9 cellular contexts compared by ENCODE assay signal in genomic region chr15:29102911-29103824, GRCh38.
DNase-seq lines count a peak whose midpoint lies in the region; ATAC-seq and TF ChIP-seq lines count a peak whose summit lies in the region.
"Had no signal": no experiment of that assay in that cellular context is flagged by ENCODE, and none has a peak within 500 bp of the region (broad histone marks: within the 10 kb centered on the region; RNA-seq: fewer than 3 reads in every experiment).

No MANE protein-coding gene starts in this region.

- ATAC-seq in mucosa of descending colon (peak; percentile 23), HG03439 (IDR thresholded peaks at IDR 0.05; ENCODE audit: unreplicated experiment) (no peak), HG03039 (IDR thresholded peaks at IDR 0.05; ENCODE audit: unreplicated experiment) (no peak)

- H3K36me3 ChIP-seq in A673 (ENCODE audit: insufficient read depth, low read length, poor library complexity, severe bottlenecking) (no peaks in the 10 kb centered on the region), H7 (replicated peaks; ENCODE audit: control insufficient read depth, insufficient read depth, low read length) (no peaks in the 10 kb centered on the region), mucosa of descending colon (ENCODE audit: low read depth) (no peaks in the 10 kb centered on the region)

- POLR2A ChIA-PET in A673 (lab: Charles Lee; ENCODE audit: low non-redundant PET), result interaction anchor here (0.5 kb wide), 1 partner anchor 81 kb away, joined by 7 read pairs; no protein-coding TSS in a partner anchor

- intact Hi-C loops in A673 (cut with micrococcal nuclease; ENCODE audit: unreplicated experiment), result no loop called here
- intact Hi-C loops in dorsolateral prefrontal cortex (cut with DNase I), result loop anchor here (5.0 kb wide), 2 partner anchors 216 to 321 kb away; partner anchors contain the start of gene APBA2 (in 2 of the 2)
- intact Hi-C loops in mucosa of descending colon (cut with DNase I, micrococcal nuclease), result no loop called here

- CTCF ChIA-PET in A673 (lab: Charles Lee), result interaction anchor here (1.2 to 2.3 kb wide), 3 partner anchors 9 to 331 kb away, joined by 3 to 12 read pairs (median 3); no protein-coding TSS in a partner anchor

- BruUV-seq in A673 (replicated peaks; lab: Mats Ljungman, UMichigan), result no TSS peak

- H3K27ac ChIP-seq in A673 (ENCODE audit: low read depth, low read length, poor library complexity, severe bottlenecking), result peak overlapping the region; percentile 45
- peak overlapping the region in 56 of 59 donors; percentile 0 to 89 (median 77) for H3K27ac ChIP-seq in dorsolateral prefrontal cortex

- DNase-seq in A673 (ENCODE audit: low spot score), result no peak
- DNase-seq in H7, result no peak
- DNase-seq in dorsolateral prefrontal cortex, result no peak
- peak in 2 of 3 donors; percentile 6 to 47 for DNase-seq in mucosa of descending colon
- DNase-seq in COR-L47 (lab: John Stamatoyannopoulos, UW), result no peak
- DNase-seq in cerebellar nuclear complex (lab: John Stamatoyannopoulos, UW), result no peak
- DNase-seq: foreskin melanocyte had no signal

- TF ChIP-seq CTCF in A673 (conservative IDR thresholded peaks at IDR 0.05; ENCODE audit: low read depth, low read length) (no peak), dorsolateral prefrontal cortex (IDR thresholded peaks at IDR 0.05 in 54 of 56, conservative IDR thresholded peaks at IDR 0.05 in 2 of 56; ENCODE audit: low read depth in 1 of 56, partially characterized antibody in 56 of 56) (no peak), mucosa of descending colon (IDR thresholded peaks at IDR 0.05) (no peak)

- H3K4me1 ChIP-seq in A673 (ENCODE audit: insufficient read depth, low read length, poor library complexity, severe bottlenecking) (peaks cover 18% of the 10 kb centered on the region), mucosa of descending colon (ENCODE audit: low read depth) (no peaks in the 10 kb centered on the region)

- H3K27me3 ChIP-seq in A673 (replicated peaks; ENCODE audit: insufficient read depth, low read depth, low read length, poor library complexity) (no peaks in the 10 kb centered on the region), H7 (ENCODE audit: control insufficient read depth, insufficient read depth, low read length) (no peaks in the 10 kb centered on the region), dorsolateral prefrontal cortex (no peaks in the 10 kb centered on the region)

- no peaks in the 10 kb centered on the region for H3K9me3 ChIP-seq in A673 (ENCODE audit: low read depth, low read length, poor library complexity, severe bottlenecking)
- H3K9me3 ChIP-seq in mucosa of descending colon, result no peaks in the 10 kb centered on the region

- H3K4me3 ChIP-seq in A673 (ENCODE audit: low read depth, low read length, poor library complexity, severe bottlenecking), result peak overlapping the region; percentile 47
- H3K4me3 ChIP-seq in H7 (ENCODE audit: insufficient read depth, low read depth, low read length), result peak overlapping the region; percentile 44
- peak overlapping the region in 55 of 59 donors; percentile 9 to 60 (median 44) for H3K4me3 ChIP-seq in dorsolateral prefrontal cortex
- no peak overlapping the region for H3K4me3 ChIP-seq in mucosa of descending colon

Comparison
In these comparisons a context has a peak if more than half of its experiments do, and no peak if none do; other contexts are left out.
1. DNase-seq: peak in mucosa of descending colon (2 of 3); none in A673 (single experiment), H7 (single experiment), dorsolateral prefrontal cortex (0 of 10), COR-L47 (single experiment) and cerebellar nuclear complex (0 of 2).
2. intact Hi-C loops: an anchor here in dorsolateral prefrontal cortex (5.0 kb wide); none called in A673 and mucosa of descending colon.